In genomic region chr22:45272498-45272897, GRCh38 we compare ENCODE assay signal across 18 cellular contexts. TPM values are rescaled to one million over a fixed set of nuclear protein-coding genes. Genes with fewer than 3 reads are reported as not detected.
DNase-seq lines count a peak whose midpoint lies in the region; ATAC-seq and TF ChIP-seq lines count a peak whose summit lies in the region.
"Had no signal": no experiment of that assay in that cellular context is flagged by ENCODE, and none has a peak within 500 bp of the region (broad histone marks: within the 10 kb centered on the region; RNA-seq: fewer than 3 reads in every experiment).

No MANE protein-coding gene starts in this region.

- H3K27me3 ChIP-seq in right cardiac atrium (ENCODE audit: control insufficient read depth, insufficient read depth), result no peaks in the 10 kb centered on the region
- no peaks in the 10 kb centered on the region for H3K27me3 ChIP-seq in prostate gland (replicated peaks; ENCODE audit: insufficient read depth)
- no peaks in the 10 kb centered on the region for H3K27me3 ChIP-seq in tibial artery

- intact Hi-C loops in right cardiac atrium (cut with DNase I) (loop anchor here in 1 of 4 donors (5.0 kb wide), 1 partner anchor 280 kb away; no protein-coding TSS in a partner anchor), prostate gland (cut with DNase I) (no loop called here), tibial artery (cut with DNase I; ENCODE audit: low total_unique reads) (no loop called here)

- H3K4me3 ChIP-seq in right cardiac atrium (ENCODE audit: low read length) (no peak overlapping the region), prostate gland (no peak overlapping the region), tibial artery (no peak overlapping the region)

- 86% methylated on average over 7 of the region's 7 CpGs for WGBS in right cardiac atrium
- 92% methylated on average over 7 of the region's 7 CpGs for WGBS in prostate gland

- H3K27ac ChIP-seq in caudate nucleus (ENCODE audit: low read depth, low read length) (peak overlapping the region; percentile 88), right cardiac atrium (ENCODE audit: low read length) (peak overlapping the region; percentile 88), prostate gland (peak overlapping the region; percentile 76 to 83), tibial artery (peak overlapping the region; percentile 63 to 66)
- H3K27ac ChIP-seq: RWPE1 had no signal

- no peak for ATAC-seq in right cardiac atrium
- no peak for ATAC-seq in HG02763 (IDR thresholded peaks at IDR 0.05; ENCODE audit: unreplicated experiment)
- ATAC-seq: stimulated activated naive CD8-positive, alpha-beta T cell treated with anti-CD3 and anti-CD28 coated beads, Interleukin-15, Interleukin-2, amounts not matched to agents 100 U/mL and 50 U/mL, for 24 hours had no signal

- TF ChIP-seq POLR2A in prostate gland (IDR thresholded peaks at IDR 0.05), result no peak

- H3K9me3 ChIP-seq in right cardiac atrium (ENCODE audit: control insufficient read depth, low read length) (no peaks in the 10 kb centered on the region), prostate gland (no peaks in the 10 kb centered on the region), tibial artery (no peaks in the 10 kb centered on the region)

- H3K4me1 ChIP-seq in right cardiac atrium (ENCODE audit: control insufficient read depth, insufficient read depth, low read length), result no peaks in the 10 kb centered on the region
- H3K4me1 ChIP-seq in prostate gland (replicated peaks), result peaks cover 11% of the 10 kb centered on the region
- H3K4me1 ChIP-seq in tibial artery, result peaks cover 3 to 43% (median 30%) of the 10 kb centered on the region in 4 donors

- H3K36me3 ChIP-seq in prostate gland (no peaks in the 10 kb centered on the region), tibial artery (no peaks in the 10 kb centered on the region)

- DNase-seq in caudate nucleus (lab: John Stamatoyannopoulos, UW) (no peak), right cardiac atrium (peak in 1 of 3 donors; percentile 40), prostate gland (ENCODE audit: low spot score) (no peak), tibial artery (no peak), DMS153 (lab: John Stamatoyannopoulos, UW) (no peak), GDM1 (lab: John Stamatoyannopoulos, UW) (no peak)
- DNase-seq: activated CD4-positive, alpha-beta T cell treated with anti-CD3 and anti-CD28 coated beads, Interleukin-2, amount 50 U/mL, for 1 hour; activated naive CD4-positive, alpha-beta T cell treated with anti-CD3 and anti-CD28 coated beads, Interleukin-2, amount 50 U/mL, for 16 hours; Calu3; effector CD4-positive, alpha-beta T cell; GF-D8; MM.1S; NCI-H446 treated with DMSO at 0.1 percent for 48 hours; stimulated activated naive CD8-positive, alpha-beta T cell treated with anti-CD3 and anti-CD28 coated beads, Interleukin-15, Interleukin-2, amounts not matched to agents 100 U/mL and 50 U/mL, for 24 hours had no signal

- TF ChIP-seq CTCF in prostate gland (IDR thresholded peaks at IDR 0.05), result no peak
- no peak for TF ChIP-seq CTCF in tibial artery (IDR thresholded peaks at IDR 0.05)

RNA-seq across cellular contexts. Expression of gene UPK3A, which starts 12.3 kb away (rescaled TPM):
- total RNA-seq in right cardiac atrium, result not detected
- not detected for polyA plus RNA-seq in right cardiac atrium
- total RNA-seq in prostate gland, result 100 to 1,000 TPM in 1 of 2 donors, 10 to 100 TPM in 1; 12.6 to 103 TPM
- total RNA-seq: Calu3, osteoblast had no signal
- polyA plus RNA-seq: keratinocyte had no signal

RNA-seq across cellular contexts. Expression of gene KIAA0930, which starts 31.8 kb away (rescaled TPM):
- total RNA-seq in right cardiac atrium (10 to 100 TPM; 23.3 to 34.1 (median 25.6) TPM), prostate gland (10 to 100 TPM; 29.1 to 55.1 TPM)
- polyA plus RNA-seq in right cardiac atrium, result 14.8 TPM

RNA-seq across cellular contexts. Expression of gene FAM118A, which starts 37.2 kb away (rescaled TPM):
- total RNA-seq in right cardiac atrium, result 10 to 100 TPM; 26.5 to 31.8 (median 28.4) TPM
- 21.1 TPM for polyA plus RNA-seq in right cardiac atrium
- 100 to 1,000 TPM in 1 of 2 donors, 10 to 100 TPM in 1; 60.8 to 215 TPM for total RNA-seq in prostate gland

Comparison
In these comparisons a context has a peak if more than half of its experiments do, and no peak if none do; other contexts are left out.
1. RNA of gene UPK3A, which starts 12.3 kb away (total RNA-seq): 12.6 to 103 TPM in prostate gland; not detected in right cardiac atrium; every median in the first group is over 10 times any median in the second.
2. Peak in every context shown above with its lines, with median percentiles within 50 percentile points of each other: H3K27ac ChIP-seq.